ENCODE assay signal across 8 cellular contexts in genomic region chr14:61671086-61671485, GRCh38. TPM values are rescaled to one million over a fixed set of nuclear protein-coding genes. Genes with fewer than 3 reads are reported as not detected.
DNase-seq lines count a peak whose midpoint lies in the region; ATAC-seq and TF ChIP-seq lines count a peak whose summit lies in the region.

No MANE protein-coding gene starts in this region.

- no peaks in the 10 kb centered on the region for H3K27me3 ChIP-seq in tibial nerve

- H3K36me3 Mint-ChIP-seq in activated CD8-positive, alpha-beta T cell treated with anti-CD3 and anti-CD28 coated beads, Interleukin-2, amount 10 ng/mL, durations not matched to agents 7 days and 5 days (ENCODE audit: low read depth), result no peaks in the 10 kb centered on the region

- H3K27ac Mint-ChIP-seq in activated CD8-positive, alpha-beta T cell treated with anti-CD3 and anti-CD28 coated beads, Interleukin-2, amount 10 ng/mL, durations not matched to agents 7 days and 5 days, result no peak overlapping the region

- no peaks in the 10 kb centered on the region for H3K27me3 Mint-ChIP-seq in activated CD8-positive, alpha-beta T cell treated with anti-CD3 and anti-CD28 coated beads, Interleukin-2, amount 10 ng/mL, durations not matched to agents 7 days and 5 days (ENCODE audit: low read depth)

- TF ChIP-seq CTCF in tibial nerve (IDR thresholded peaks at IDR 0.05), result no peak

- POLR2A ChIA-PET in activated CD8-positive, alpha-beta T cell treated with anti-CD3 and anti-CD28 coated beads, Interleukin-2, amount 10 ng/mL, durations not matched to agents 7 days and 5 days (lab: Charles Lee), result no interaction called here

- CTCF ChIA-PET in activated CD8-positive, alpha-beta T cell treated with anti-CD3 and anti-CD28 coated beads, Interleukin-2, amount 10 ng/mL, durations not matched to agents 7 days and 5 days (lab: Charles Lee), result interaction anchor here (1.5 kb wide), 1 partner anchor 73 kb away, joined by 3 read pairs; no protein-coding TSS in a partner anchor

- peaks cover 8% of the 10 kb centered on the region for H3K4me1 Mint-ChIP-seq in activated CD8-positive, alpha-beta T cell treated with anti-CD3 and anti-CD28 coated beads, Interleukin-2, amount 10 ng/mL, durations not matched to agents 7 days and 5 days (ENCODE audit: low read depth)

- 47% methylated on average over 3 of the region's 3 CpGs for WGBS in urinary bladder
- WGBS in tibial nerve, 2 donors, result 19% methylated on average over 3 of the region's 3 CpGs

- H3K4me1 ChIP-seq in urinary bladder (ENCODE audit: insufficient read depth) (no peaks in the 10 kb centered on the region), tibial nerve (no peaks in the 10 kb centered on the region)

- H3K36me3 ChIP-seq in urinary bladder (ENCODE audit: insufficient read depth), result no peaks in the 10 kb centered on the region
- no peaks in the 10 kb centered on the region for H3K36me3 ChIP-seq in tibial nerve

- DNase-seq in stimulated activated CD4-positive, alpha-beta T cell treated with anti-CD3 and anti-CD28 coated beads, Interleukin-1b, Interleukin-23, amount 100 ng/mL, for 48 hours, result peak; percentile 49
- DNase-seq in stimulated activated CD4-positive, alpha-beta T cell treated with anti-CD3 and anti-CD28 coated beads, Interleukin-2, amount 100 ng/mL, for 48 hours, result no peak
- peak; percentile 39 for DNase-seq in activated CD8-positive, alpha-beta T cell treated with anti-CD3 and anti-CD28 coated beads, Interleukin-2, amount 10 ng/mL, durations not matched to agents 7 days and 5 days
- DNase-seq in cerebellum (ENCODE audit: low spot score), result no peak
- no peak for DNase-seq in tibial nerve (ENCODE audit: low spot score in 2 of 2)
- no peak for DNase-seq in NCI-H524 treated with DMSO at 0.1 percent for 48 hours (lab: John Stamatoyannopoulos, UW)

- H3K4me3 Mint-ChIP-seq in activated CD8-positive, alpha-beta T cell treated with anti-CD3 and anti-CD28 coated beads, Interleukin-2, amount 10 ng/mL, durations not matched to agents 7 days and 5 days, result no peak overlapping the region

- TF ChIP-seq EP300 in tibial nerve (IDR thresholded peaks at IDR 0.05), result no peak

- no peak overlapping the region for H3K4me3 ChIP-seq in urinary bladder (ENCODE audit: low read depth, low read length)
- H3K4me3 ChIP-seq in tibial nerve, result no peak overlapping the region

- H3K27ac ChIP-seq in urinary bladder (ENCODE audit: low read depth) (peak overlapping the region; percentile 43), tibial nerve (peak overlapping the region in 1 of 4 donors; percentile 69)

- H3K9me3 Mint-ChIP-seq in activated CD8-positive, alpha-beta T cell treated with anti-CD3 and anti-CD28 coated beads, Interleukin-2, amount 10 ng/mL, durations not matched to agents 7 days and 5 days (ENCODE audit: insufficient read depth), result no peaks in the 10 kb centered on the region

- TF ChIP-seq POLR2A in tibial nerve (IDR thresholded peaks at IDR 0.05), result no peak

- no peaks in the 10 kb centered on the region for H3K9me3 ChIP-seq in tibial nerve

- peak; percentile 88 for ATAC-seq in HG03108 (IDR thresholded peaks at IDR 0.05; ENCODE audit: unreplicated experiment)
- peak; percentile 83 for ATAC-seq in activated CD8-positive, alpha-beta T cell treated with anti-CD3 and anti-CD28 coated beads, Interleukin-2, amount 10 ng/mL, durations not matched to agents 7 days and 5 days

RNA-seq across cellular contexts. Expression of gene HIF1A, which starts 24.2 kb away (rescaled TPM):
- 100 to 1,000 TPM; 119 to 132 TPM for total RNA-seq in activated CD8-positive, alpha-beta T cell treated with anti-CD3 and anti-CD28 coated beads, Interleukin-2, amount 10 ng/mL, durations not matched to agents 7 days and 5 days
- total RNA-seq in urinary bladder, result 151 TPM
- 64.2 TPM for polyA plus RNA-seq in urinary bladder
- total RNA-seq in cerebellum, result 129 TPM
- 10 to 100 TPM; 37.9 to 80.4 (median 59.4) TPM for total RNA-seq in tibial nerve

Comparison
In these comparisons a context has a peak if more than half of its experiments do, and no peak if none do; other contexts are left out.
1. DNase-seq: peak in stimulated activated CD4-positive, alpha-beta T cell treated with anti-CD3 and anti-CD28 coated beads, Interleukin-1b, Interleukin-23, amount 100 ng/mL, for 48 hours (single experiment) and activated CD8-positive, alpha-beta T cell treated with anti-CD3 and anti-CD28 coated beads, Interleukin-2, amount 10 ng/mL, durations not matched to agents 7 days and 5 days (single experiment); none in stimulated activated CD4-positive, alpha-beta T cell treated with anti-CD3 and anti-CD28 coated beads, Interleukin-2, amount 100 ng/mL, for 48 hours (0 of 2), cerebellum (single experiment), tibial nerve (0 of 2) and NCI-H524 treated with DMSO at 0.1 percent for 48 hours (single experiment).